ENCODE assay signal across 14 cellular contexts in the genomic region with DNA sequence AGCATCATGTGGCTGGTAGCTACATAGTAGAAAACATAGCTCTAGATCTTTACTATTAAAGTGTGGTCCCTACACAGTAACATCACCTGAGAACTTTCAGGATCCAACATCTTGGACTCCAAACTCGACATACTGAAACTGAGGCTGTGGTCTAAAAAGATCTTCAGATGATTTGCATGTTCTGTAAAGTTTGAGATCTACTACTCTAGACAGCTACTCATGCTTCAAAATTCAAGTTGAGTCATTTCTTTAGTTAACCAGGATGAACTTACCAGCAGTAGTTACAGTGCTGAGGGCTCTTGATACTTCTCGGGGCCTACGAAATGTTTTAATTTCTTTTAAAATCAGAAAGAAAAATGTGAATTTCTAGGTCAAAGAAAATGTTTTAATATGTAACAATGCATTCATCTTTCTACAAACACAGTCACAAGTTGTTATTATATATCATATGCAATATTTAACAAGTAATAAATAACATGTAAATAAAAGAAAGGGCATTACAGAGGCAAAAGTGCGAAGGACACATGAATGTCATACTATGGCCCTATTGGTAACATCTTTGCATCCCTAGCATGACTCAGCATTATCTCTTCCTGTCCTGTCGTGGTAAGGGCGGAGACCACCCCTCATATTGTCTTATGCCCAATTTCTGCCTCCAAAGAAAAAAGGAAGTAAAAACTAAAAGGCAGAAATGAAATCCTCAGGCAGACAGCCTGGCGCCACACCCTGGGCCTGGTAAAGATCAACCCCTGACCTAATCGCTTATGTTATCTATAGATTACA.
A peak's percentile ranks its signal among the peaks of the same experiment; 100 is the strongest.
DNase-seq lines count a peak whose midpoint lies in the region; ATAC-seq lines count a peak whose summit lies in the region.
"Had no signal": no experiment of that assay in that cellular context is flagged by ENCODE, and none has a peak within 500 bp of the region (broad histone marks: within the 10 kb centered on the region; RNA-seq: fewer than 3 reads in every experiment).

No MANE protein-coding gene starts in this region.

- no peak overlapping the region for H3K4me3 ChIP-seq in mesendoderm (ENCODE audit: low read length)
- H3K4me3 ChIP-seq: BLaER1, sigmoid colon had no signal

- H4K8ac ChIP-seq in mesendoderm (ENCODE audit: low read depth, low read length): no peak overlapping the region

- no CpG with 5 or more reads among the region's 8 CpGs for WGBS in mesendoderm (ENCODE audit: extremely low coverage, insufficient coverage, low lambda C conversion rate)

- no peak overlapping the region for H3K27ac ChIP-seq in mesendoderm (ENCODE audit: low read depth, low read length)
- H3K27ac ChIP-seq: BLaER1, epithelial cell of prostate, sigmoid colon had no signal

- H2BK15ac ChIP-seq in mesendoderm (replicated peaks; ENCODE audit: low read depth): no peak overlapping the region

- H3K56ac ChIP-seq in mesendoderm (ENCODE audit: low read length): no peak overlapping the region

- H3K4me2 ChIP-seq in mesendoderm (ENCODE audit: low read length): no peak overlapping the region
- H3K4me2 ChIP-seq: BLaER1 had no signal

- H3K27me3 ChIP-seq in mesendoderm (ENCODE audit: insufficient read depth, low read length, poor library complexity): no peaks in the 10 kb centered on the region
- H3K27me3 ChIP-seq: BLaER1, sigmoid colon had no signal

- no peaks in the 10 kb centered on the region for H3K79me1 ChIP-seq in mesendoderm (ENCODE audit: low read length)

- DNase-seq in NOMO-1 treated with DMSO at 0.1 percent for 48 hours (lab: John Stamatoyannopoulos, UW; ENCODE audit: unreplicated experiment) (peak; percentile 23), mesendoderm (no peak), NK-92 (lab: John Stamatoyannopoulos, UW; ENCODE audit: unreplicated experiment) (no peak)
- no peak for DNase-seq in activated CD4-positive, alpha-beta T cell treated with anti-CD3 and anti-CD28 coated beads, Interleukin-2, amount 50 U/mL, for 4 hours
- DNase-seq in activated CD4-positive, alpha-beta T cell treated with anti-CD3 and anti-CD28 coated beads, Interleukin-2, amount 50 U/mL, for 48 hours: no peak
- DNase-seq: activated CD8-positive, alpha-beta memory T cell treated with anti-CD3 and anti-CD28 coated beads, Interleukin-2, amount 50 U/mL, for 48 hours; NCI-H1417; sigmoid colon; T-helper 2 cell had no signal

- no peaks in the 10 kb centered on the region for H3K36me3 ChIP-seq in mesendoderm (ENCODE audit: control insufficient read depth, insufficient read depth, low read length)
- H3K36me3 ChIP-seq: BLaER1, sigmoid colon had no signal

- no peak overlapping the region for H3K18ac ChIP-seq in mesendoderm (ENCODE audit: low read length)

- no peak overlapping the region for H3K9ac ChIP-seq in mesendoderm (ENCODE audit: low read length)
- H3K9ac ChIP-seq: BLaER1 had no signal

- ATAC-seq in GM18508 (IDR thresholded peaks at IDR 0.05; ENCODE audit: insufficient read depth, unreplicated experiment) (peak; percentile 97), GM21390 (IDR thresholded peaks at IDR 0.05; ENCODE audit: unreplicated experiment) (peak; percentile 97), HG03060 (IDR thresholded peaks at IDR 0.05; ENCODE audit: low read depth, unreplicated experiment) (peak; percentile 98)

- H3K79me2 ChIP-seq in mesendoderm (ENCODE audit: control insufficient read depth, insufficient read depth, low read length): no peaks in the 10 kb centered on the region

- H3K4me1 ChIP-seq in mesendoderm (ENCODE audit: control insufficient read depth, low read depth, low read length): no peaks in the 10 kb centered on the region
- H3K4me1 ChIP-seq: BLaER1, sigmoid colon had no signal

- no peak overlapping the region for H2BK120ac ChIP-seq in mesendoderm (ENCODE audit: low read depth, low read length)

- H2AK5ac ChIP-seq in mesendoderm (ENCODE audit: low read length): no peak overlapping the region

- no peak overlapping the region for H4K5ac ChIP-seq in mesendoderm (ENCODE audit: low read length)

- H3K23ac ChIP-seq in mesendoderm (ENCODE audit: low read length): no peak overlapping the region

- no peak overlapping the region for H3K4ac ChIP-seq in mesendoderm (ENCODE audit: low read depth, low read length)

- H2BK5ac ChIP-seq in mesendoderm (ENCODE audit: low read length): no peak overlapping the region
